ENCODE assay signal across 9 cellular contexts in genomic region chr6:154154389-154154967, GRCh38.
DNase-seq lines count a peak whose midpoint lies in the region; ATAC-seq and TF ChIP-seq lines count a peak whose summit lies in the region.
"Had no signal": no experiment of that assay in that cellular context is flagged by ENCODE, and none has a peak within 500 bp of the region (broad histone marks: within the 10 kb centered on the region; RNA-seq: fewer than 3 reads in every experiment).

No MANE protein-coding gene starts in this region.

- no peak overlapping the region for H3K4me3 Mint-ChIP-seq in chondrocyte (ENCODE audit: unreplicated experiment)
- H3K4me3 Mint-ChIP-seq in mesothelial cell of epicardium: no peak overlapping the region

- H3K36me3 ChIP-seq in MG63: no peaks in the 10 kb centered on the region

- H3K4me1 Mint-ChIP-seq in chondrocyte (ENCODE audit: low read depth): no peaks in the 10 kb centered on the region
- H3K4me1 Mint-ChIP-seq in mesothelial cell of epicardium: peaks cover 19% of the 10 kb centered on the region

- H3K27me3 Mint-ChIP-seq in chondrocyte (ENCODE audit: low read depth): no peaks in the 10 kb centered on the region
- no peaks in the 10 kb centered on the region for H3K27me3 Mint-ChIP-seq in mesothelial cell of epicardium (ENCODE audit: low read depth)

- DNase-seq in A172 (ENCODE audit: low spot score) (peak; percentile 45), GM12865 (ENCODE audit: low read depth) (peak; percentile 84), NCI-H2171 (lab: John Stamatoyannopoulos, UW) (peak; percentile 9), chondrocyte (ENCODE audit: low spot score) (no peak), mesothelial cell of epicardium (ENCODE audit: low spot score in 2 of 2, unreplicated experiment in 2 of 2) (peak in 1 of 2 experiments; percentile 58), MG63 (no peak)
- peak; percentile 44 for DNase-seq in activated CD4-positive, CD25-positive, alpha-beta regulatory T cell treated with anti-CD3 and anti-CD28 coated beads, Interleukin-2, amount 50 U/mL, for 16 hours (ENCODE audit: low read depth, low spot score)
- DNase-seq in stimulated activated naive CD8-positive, alpha-beta T cell treated with anti-CD3 and anti-CD28 coated beads, Interleukin-15, Interleukin-2, amounts not matched to agents 100 U/mL and 50 U/mL, for 24 hours: peak; percentile 72

- H3K4me3 ChIP-seq in GM12865 (ENCODE audit: low read depth, low read length) (no peak overlapping the region), MG63 (no peak overlapping the region)
- H3K4me3 ChIP-seq: skin epidermis had no signal

- no peak for ATAC-seq in stimulated activated naive CD8-positive, alpha-beta T cell treated with anti-CD3 and anti-CD28 coated beads, Interleukin-15, Interleukin-2, amounts not matched to agents 100 U/mL and 50 U/mL, for 24 hours

- no peaks in the 10 kb centered on the region for H3K27me3 ChIP-seq in MG63

- no peaks in the 10 kb centered on the region; the same call in 1 of the 2 replicates for H3K9me3 ChIP-seq in MG63

- no peaks in the 10 kb centered on the region for H3K36me3 Mint-ChIP-seq in chondrocyte (ENCODE audit: low read depth)
- H3K36me3 Mint-ChIP-seq in mesothelial cell of epicardium: no peaks in the 10 kb centered on the region

- peak; percentile 39 for TF ChIP-seq CTCF in GM12865 (IDR thresholded peaks at IDR 0.05; ENCODE audit: insufficient read depth, low read depth, low read length, missing control alignments)
- peak; percentile 94 for TF ChIP-seq CTCF in chondrocyte (IDR thresholded peaks at IDR 0.05)
- peak; percentile 92 for TF ChIP-seq CTCF in mesothelial cell of epicardium (IDR thresholded peaks at IDR 0.05; ENCODE audit: unreplicated experiment)

- no peaks in the 10 kb centered on the region for H3K9me3 Mint-ChIP-seq in chondrocyte (ENCODE audit: low read depth)
- H3K9me3 Mint-ChIP-seq in mesothelial cell of epicardium: no peaks in the 10 kb centered on the region

- H3K27ac Mint-ChIP-seq in chondrocyte (ENCODE audit: unreplicated experiment): no peak overlapping the region
- no peak overlapping the region for H3K27ac Mint-ChIP-seq in mesothelial cell of epicardium

Comparison
In these comparisons a context has a peak if more than half of its experiments do, and no peak if none do; other contexts are left out.
1. DNase-seq: peak in A172 (single experiment), GM12865 (single experiment), NCI-H2171 (single experiment), activated CD4-positive, CD25-positive, alpha-beta regulatory T cell treated with anti-CD3 and anti-CD28 coated beads, Interleukin-2, amount 50 U/mL, for 16 hours (single experiment) and stimulated activated naive CD8-positive, alpha-beta T cell treated with anti-CD3 and anti-CD28 coated beads, Interleukin-15, Interleukin-2, amounts not matched to agents 100 U/mL and 50 U/mL, for 24 hours (single experiment); none in chondrocyte (single experiment) and MG63 (single experiment).
2. CTCF ChIP-seq: peak in every context shown above with its lines; median percentile 94 in chondrocyte; 92 in mesothelial cell of epicardium; 39 in GM12865.